Comparison of ENCODE assay signal across 20 cellular contexts in the genomic region with DNA sequence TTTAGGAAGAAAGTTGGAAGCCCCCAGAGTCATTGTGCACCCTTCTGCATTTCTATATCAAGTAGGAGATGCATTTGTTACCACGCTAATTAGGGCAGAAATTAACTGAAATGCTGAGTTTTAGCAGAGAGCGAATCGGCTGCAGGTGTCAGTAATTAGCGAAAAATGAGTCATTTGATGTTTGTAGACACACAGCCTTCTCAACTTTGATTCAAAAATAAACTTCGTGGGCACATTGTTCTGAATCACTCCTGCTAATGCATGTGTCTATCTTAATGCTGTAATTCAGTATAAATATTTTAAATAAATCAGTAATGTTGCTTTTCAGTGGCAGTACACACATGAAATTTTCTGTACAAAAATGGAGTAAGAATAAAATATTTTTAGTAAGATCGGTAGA.
"Had no signal": no experiment of that assay in that cellular context is flagged by ENCODE, and none has a peak within 500 bp of the region (broad histone marks: within the 10 kb centered on the region; RNA-seq: fewer than 3 reads in every experiment).

No MANE protein-coding gene starts in this region.

- DNase-seq: activated CD4-positive, alpha-beta T cell treated with anti-CD3 and anti-CD28 coated beads, Interleukin-2, amount 10 ng/mL, durations not matched to agents 24 days and 14 days; activated CD4-positive, alpha-beta T cell treated with anti-CD3 and anti-CD28 coated beads, Interleukin-2, amount 50 U/mL, for 48 hours; activated naive CD8-positive, alpha-beta T cell treated with anti-CD3 and anti-CD28 coated beads, Interleukin-2, amount 50 U/mL, for 24 hours; activated T-cell treated with anti-CD3 and anti-CD28 coated beads for 4 hours; activated T-cell treated with anti-CD3 and anti-CD28 coated beads, Interleukin-2, amount 50 U/mL, for 48 hours; amniotic stem cell; body of pancreas; central memory CD4-positive, alpha-beta T cell; KG1; NCI-H1092; NCI-H1417; NCI-H1694 treated with DMSO at 0.1 percent for 48 hours; NCI-H2029 treated with DMSO at 0.1 percent for 48 hours; NCI-H345; NCI-H510A; SIG-M5; T-cell had no signal

- H3K27me3 ChIP-seq: ascending aorta, body of pancreas had no signal

- H3K27me3 Mint-ChIP-seq: activated CD4-positive, alpha-beta T cell treated with anti-CD3 and anti-CD28 coated beads, Interleukin-2, amount 10 ng/mL, durations not matched to agents 24 days and 14 days; T-cell had no signal

- H3K4me3 ChIP-seq: ascending aorta, body of pancreas had no signal

- H3K27ac ChIP-seq: ascending aorta, body of pancreas, VCaP had no signal

- H3K4me3 Mint-ChIP-seq: activated CD4-positive, alpha-beta T cell treated with anti-CD3 and anti-CD28 coated beads, Interleukin-2, amount 10 ng/mL, durations not matched to agents 24 days and 14 days; activated naive CD8-positive, alpha-beta T cell treated with anti-CD3 and anti-CD28 coated beads, Interleukin-2, amount 50 U/mL, for 24 hours; T-cell had no signal

- H3K36me3 ChIP-seq: ascending aorta had no signal

- H3K4me1 ChIP-seq: ascending aorta, body of pancreas had no signal

- ATAC-seq: activated naive CD8-positive, alpha-beta T cell treated with anti-CD3 and anti-CD28 coated beads, Interleukin-2, amount 50 U/mL, for 24 hours; body of pancreas; T-cell had no signal

- H3K27ac Mint-ChIP-seq: activated naive CD4-positive, alpha-beta T cell treated with anti-CD3 and anti-CD28 coated beads, Interleukin-2, amount 50 U/mL, for 72 hours; activated naive CD8-positive, alpha-beta T cell treated with anti-CD3 and anti-CD28 coated beads, Interleukin-2, amount 50 U/mL, for 24 hours; T-cell had no signal

- H3K9me3 Mint-ChIP-seq: activated CD4-positive, alpha-beta T cell treated with anti-CD3 and anti-CD28 coated beads, Interleukin-2, amount 10 ng/mL, durations not matched to agents 24 days and 14 days; activated naive CD4-positive, alpha-beta T cell treated with anti-CD3 and anti-CD28 coated beads, Interleukin-2, amount 50 U/mL, for 72 hours; activated naive CD8-positive, alpha-beta T cell treated with anti-CD3 and anti-CD28 coated beads, Interleukin-2, amount 50 U/mL, for 24 hours; T-cell had no signal

- H3K9me3 ChIP-seq: body of pancreas had no signal

- H3K36me3 Mint-ChIP-seq: activated naive CD4-positive, alpha-beta T cell treated with anti-CD3 and anti-CD28 coated beads, Interleukin-2, amount 50 U/mL, for 72 hours; T-cell had no signal
